1 cellular context compared by ENCODE assay signal in the genomic region with DNA sequence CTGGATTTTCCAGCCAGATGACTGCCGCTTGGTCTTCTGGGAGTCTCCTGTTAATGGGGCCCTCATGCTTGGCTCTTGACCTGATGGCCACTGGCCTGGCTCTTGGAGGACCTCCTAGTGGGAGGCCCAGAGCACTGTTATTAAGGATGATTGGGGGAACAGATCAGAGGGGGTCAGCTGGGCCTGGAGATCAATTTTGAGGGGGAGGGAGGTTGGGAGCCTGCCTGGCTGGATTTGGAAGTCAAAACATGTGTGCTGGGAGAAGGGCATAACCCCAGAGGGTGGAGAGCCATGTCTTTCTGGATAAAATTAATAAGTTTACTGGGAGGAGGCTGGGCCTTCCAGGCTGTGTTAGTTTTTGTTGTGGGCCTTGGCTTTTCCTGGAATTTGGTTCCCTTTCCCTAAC.
TF ChIP-seq lines count a peak whose summit lies in the region.

No MANE protein-coding gene starts in this region.

TF ChIP-seq in GM23338, 12 proteins besides CTCF, POLR2A, EP300 and RAD21 (continued from another document):
- TF ChIP-seq, protein P1, sequence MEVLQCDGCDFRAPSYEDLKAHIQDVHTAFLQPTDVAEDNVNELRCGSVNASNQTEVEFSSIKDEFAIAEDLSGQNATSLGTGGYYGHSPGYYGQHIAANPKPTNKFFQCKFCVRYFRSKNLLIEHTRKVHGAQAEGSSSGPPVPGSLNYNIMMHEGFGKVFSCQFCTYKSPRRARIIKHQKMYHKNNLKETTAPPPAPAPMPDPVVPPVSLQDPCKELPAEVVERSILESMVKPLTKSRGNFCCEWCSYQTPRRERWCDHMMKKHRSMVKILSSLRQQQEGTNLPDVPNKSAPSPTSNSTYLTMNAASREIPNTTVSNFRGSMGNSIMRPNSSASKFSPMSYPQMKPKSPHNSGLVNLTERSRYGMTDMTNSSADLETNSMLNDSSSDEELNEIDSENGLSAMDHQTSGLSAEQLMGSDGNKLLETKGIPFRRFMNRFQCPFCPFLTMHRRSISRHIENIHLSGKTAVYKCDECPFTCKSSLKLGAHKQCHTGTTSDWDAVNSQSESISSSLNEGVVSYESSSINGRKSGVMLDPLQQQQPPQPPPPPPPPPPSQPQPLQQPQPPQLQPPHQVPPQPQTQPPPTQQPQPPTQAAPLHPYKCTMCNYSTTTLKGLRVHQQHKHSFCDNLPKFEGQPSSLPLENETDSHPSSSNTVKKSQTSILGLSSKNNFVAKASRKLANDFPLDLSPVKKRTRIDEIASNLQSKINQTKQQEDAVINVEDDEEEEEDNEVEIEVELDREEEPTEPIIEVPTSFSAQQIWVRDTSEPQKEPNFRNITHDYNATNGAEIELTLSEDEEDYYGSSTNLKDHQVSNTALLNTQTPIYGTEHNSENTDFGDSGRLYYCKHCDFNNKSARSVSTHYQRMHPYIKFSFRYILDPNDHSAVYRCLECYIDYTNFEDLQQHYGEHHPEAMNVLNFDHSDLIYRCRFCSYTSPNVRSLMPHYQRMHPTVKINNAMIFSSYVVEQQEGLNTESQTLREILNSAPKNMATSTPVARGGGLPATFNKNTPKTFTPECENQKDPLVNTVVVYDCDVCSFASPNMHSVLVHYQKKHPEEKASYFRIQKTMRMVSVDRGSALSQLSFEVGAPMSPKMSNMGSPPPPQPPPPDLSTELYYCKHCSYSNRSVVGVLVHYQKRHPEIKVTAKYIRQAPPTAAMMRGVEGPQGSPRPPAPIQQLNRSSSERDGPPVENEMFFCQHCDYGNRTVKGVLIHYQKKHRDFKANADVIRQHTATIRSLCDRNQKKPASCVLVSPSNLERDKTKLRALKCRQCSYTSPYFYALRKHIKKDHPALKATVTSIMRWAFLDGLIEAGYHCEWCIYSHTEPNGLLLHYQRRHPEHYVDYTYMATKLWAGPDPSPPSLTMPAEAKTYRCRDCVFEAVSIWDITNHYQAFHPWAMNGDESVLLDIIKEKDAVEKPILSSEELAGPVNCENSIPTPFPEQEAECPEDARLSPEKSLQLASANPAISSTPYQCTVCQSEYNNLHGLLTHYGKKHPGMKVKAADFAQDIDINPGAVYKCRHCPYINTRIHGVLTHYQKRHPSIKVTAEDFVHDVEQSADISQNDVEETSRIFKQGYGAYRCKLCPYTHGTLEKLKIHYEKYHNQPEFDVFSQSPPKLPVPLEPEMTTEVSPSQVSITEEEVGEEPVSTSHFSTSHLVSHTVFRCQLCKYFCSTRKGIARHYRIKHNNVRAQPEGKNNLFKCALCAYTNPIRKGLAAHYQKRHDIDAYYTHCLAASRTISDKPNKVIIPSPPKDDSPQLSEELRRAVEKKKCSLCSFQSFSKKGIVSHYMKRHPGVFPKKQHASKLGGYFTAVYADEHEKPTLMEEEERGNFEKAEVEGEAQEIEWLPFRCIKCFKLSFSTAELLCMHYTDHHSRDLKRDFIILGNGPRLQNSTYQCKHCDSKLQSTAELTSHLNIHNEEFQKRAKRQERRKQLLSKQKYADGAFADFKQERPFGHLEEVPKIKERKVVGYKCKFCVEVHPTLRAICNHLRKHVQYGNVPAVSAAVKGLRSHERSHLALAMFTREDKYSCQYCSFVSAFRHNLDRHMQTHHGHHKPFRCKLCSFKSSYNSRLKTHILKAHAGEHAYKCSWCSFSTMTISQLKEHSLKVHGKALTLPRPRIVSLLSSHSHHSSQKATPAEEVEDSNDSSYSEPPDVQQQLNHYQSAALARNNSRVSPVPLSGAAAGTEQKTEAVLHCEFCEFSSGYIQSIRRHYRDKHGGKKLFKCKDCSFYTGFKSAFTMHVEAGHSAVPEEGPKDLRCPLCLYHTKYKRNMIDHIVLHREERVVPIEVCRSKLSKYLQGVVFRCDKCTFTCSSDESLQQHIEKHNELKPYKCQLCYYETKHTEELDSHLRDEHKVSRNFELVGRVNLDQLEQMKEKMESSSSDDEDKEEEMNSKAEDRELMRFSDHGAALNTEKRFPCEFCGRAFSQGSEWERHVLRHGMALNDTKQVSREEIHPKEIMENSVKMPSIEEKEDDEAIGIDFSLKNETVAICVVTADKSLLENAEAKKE (CRISPR knock-in tag; IDR thresholded peaks at IDR 0.05) = no peak
- TF ChIP-seq POLR2AphosphoS5 (IDR thresholded peaks at IDR 0.05; ENCODE audit: low read depth) (no peak), NANOG (IDR thresholded peaks at IDR 0.05; ENCODE audit: borderline replicate concordance) (no peak), ETS1 (IDR thresholded peaks at IDR 0.05) (no peak), EZH2phosphoT487 (IDR thresholded peaks at IDR 0.05; ENCODE audit: unreplicated experiment) (no peak), JUNB (IDR thresholded peaks at IDR 0.05; ENCODE audit: unreplicated experiment) (no peak), ZNF114 (CRISPR knock-in tag; IDR thresholded peaks at IDR 0.05) (no peak), STAT1 (IDR thresholded peaks at IDR 0.05; ENCODE audit: unreplicated experiment) (no peak)
